In the genomic region with DNA sequence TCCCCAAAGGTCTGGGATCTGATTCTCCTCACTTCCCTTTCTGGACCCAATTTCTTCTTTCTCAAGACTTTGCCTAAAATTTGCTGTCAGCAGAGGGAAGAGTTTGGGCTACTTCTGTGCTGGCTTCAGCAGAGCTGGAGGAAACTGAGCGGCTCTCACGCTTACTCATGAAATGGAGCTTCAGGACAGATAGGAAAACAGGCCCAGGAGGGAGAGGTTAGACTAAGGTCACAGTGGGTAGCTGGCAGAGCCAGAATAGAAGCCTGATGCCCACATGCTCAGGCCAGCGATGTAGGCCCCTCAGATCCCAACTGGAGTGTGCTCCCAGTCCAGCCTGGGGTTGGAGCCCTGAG, we compare ENCODE assay signal across 1 cellular context.
TF ChIP-seq lines count a peak whose summit lies in the region.

No MANE protein-coding gene starts in this region.

TF ChIP-seq in H1, 55 proteins besides CTCF, POLR2A, EP300 and RAD21:
- TF ChIP-seq NANOG (IDR thresholded peaks at IDR 0.05; ENCODE audit: insufficient read depth, low read depth, low read length, poor library complexity, severe bottlenecking) (no peak), KDM1A (IDR thresholded peaks at IDR 0.05; ENCODE audit: borderline replicate concordance, low read length) (no peak), GTF2F1 (IDR thresholded peaks at IDR 0.05; ENCODE audit: borderline replicate concordance, low read depth, low read length) (no peak), HDAC2 (IDR thresholded peaks at IDR 0.05; ENCODE audit: borderline replicate concordance in 1 of 2, low read depth in 2 of 2, low read length in 2 of 2) (no peak), MAFK (IDR thresholded peaks at IDR 0.05; ENCODE audit: low read depth, low read length) (no peak), SIX5 (IDR thresholded peaks at IDR 0.05; ENCODE audit: low read depth, low read length) (no peak), SP2 (IDR thresholded peaks at IDR 0.05; ENCODE audit: low read length) (no peak), CEBPB (IDR thresholded peaks at IDR 0.05; ENCODE audit: low read depth, low read length) (no peak), JUND (IDR thresholded peaks at IDR 0.05; ENCODE audit: low read length) (no peak), RNF2 (IDR thresholded peaks at IDR 0.05; ENCODE audit: borderline replicate concordance, low read depth, low read length, missing control alignments, poor library complexity, severe bottlenecking) (no peak), POU5F1 (IDR thresholded peaks at IDR 0.05; ENCODE audit: low read depth, low read length) (no peak), KDM4A (IDR thresholded peaks at IDR 0.05; ENCODE audit: low read depth, low read length, severe bottlenecking) (no peak), ASH2L (IDR thresholded peaks at IDR 0.05; ENCODE audit: low read length) (no peak), RFX5 (IDR thresholded peaks at IDR 0.05; ENCODE audit: borderline replicate concordance, low read depth, low read length) (no peak)
